In genomic region chr2:134647607-134648256, GRCh38 we compare ENCODE assay signal across 18 cellular contexts.
DNase-seq lines count a peak whose midpoint lies in the region; ATAC-seq lines count a peak whose summit lies in the region.
"Had no signal": no experiment of that assay in that cellular context is flagged by ENCODE, and none has a peak within 500 bp of the region (broad histone marks: within the 10 kb centered on the region; RNA-seq: fewer than 3 reads in every experiment).

No MANE protein-coding gene starts in this region.

- H2BK5ac ChIP-seq in mesenchymal stem cell (ENCODE audit: low read depth, low read length, poor library complexity, severe bottlenecking): no peak overlapping the region

- WGBS in mesenchymal stem cell: 82% methylated on average over 9 of the region's 10 CpGs

- peak; percentile 42 for DNase-seq in A172 (ENCODE audit: low spot score)
- peak; percentile 12 for DNase-seq in NCI-H2196 (lab: John Stamatoyannopoulos, UW; ENCODE audit: unreplicated experiment)
- DNase-seq in cerebellum (ENCODE audit: low spot score): peak; percentile 53
- no peak for DNase-seq in mesenchymal stem cell
- no peak for DNase-seq in NCI-H2227 treated with DMSO at 0.1 percent for 48 hours (lab: John Stamatoyannopoulos, UW)
- DNase-seq: CD8-positive, alpha-beta T cell; EL; KG1; NCI-H2029; NCI-H510A treated with DMSO at 0.1 percent for 48 hours; NCI-H82; PC-3; SIG-M5 had no signal

- no peak overlapping the region for H3K14ac ChIP-seq in mesenchymal stem cell (ENCODE audit: low read length in 2 of 2)

- H2BK12ac ChIP-seq in mesenchymal stem cell (ENCODE audit: low read length in 2 of 2): no peak overlapping the region

- no peak overlapping the region for H3K9ac ChIP-seq in mesenchymal stem cell (ENCODE audit: low read length)
- H3K9ac ChIP-seq: BLaER1 treated with 17β-estradiol and CSF1 and Interleukin-3, amounts not matched to agents 10 nM and 100 nM had no signal

- no peak overlapping the region for H3K18ac ChIP-seq in mesenchymal stem cell (ENCODE audit: low read depth in 1 of 2, low read length in 2 of 2)

- no peaks in the 10 kb centered on the region for H3K9me3 ChIP-seq in mesenchymal stem cell (ENCODE audit: control insufficient read depth, low read length)
- H3K9me3 ChIP-seq: BLaER1 treated with 17β-estradiol and CSF1 and Interleukin-3, amounts not matched to agents 10 nM and 100 nM had no signal

- no peak overlapping the region for H3K4me2 ChIP-seq in mesenchymal stem cell (ENCODE audit: low read length, poor library complexity, severe bottlenecking)
- H3K4me2 ChIP-seq: BLaER1 treated with 17β-estradiol and CSF1 and Interleukin-3, amounts not matched to agents 10 nM and 100 nM had no signal

- peaks cover 5% of the 10 kb centered on the region for H3K79me1 ChIP-seq in mesenchymal stem cell (replicated peaks; ENCODE audit: low read length, poor library complexity, severe bottlenecking)

- no peak overlapping the region for H4K8ac ChIP-seq in mesenchymal stem cell (ENCODE audit: low read length)

- peak overlapping the region; percentile 25 for H3K27ac ChIP-seq in mesenchymal stem cell (ENCODE audit: low read length, poor library complexity, severe bottlenecking)
- H3K27ac ChIP-seq: BLaER1 treated with 17β-estradiol and CSF1 and Interleukin-3, amounts not matched to agents 10 nM and 100 nM; RWPE1 had no signal

- H2AFZ ChIP-seq in mesenchymal stem cell (ENCODE audit: low read depth, low read length): no peak overlapping the region

- no peak for ATAC-seq in HG03097 (IDR thresholded peaks at IDR 0.05; ENCODE audit: low FRiP score, unreplicated experiment)
- ATAC-seq in GM21723 (IDR thresholded peaks at IDR 0.05; ENCODE audit: unreplicated experiment): no peak
- ATAC-seq: CD8-positive, alpha-beta T cell; PC-3; SK-N-SH treated with all-trans-retinoic acid at 6 μM for 48 hours had no signal

- no peak overlapping the region for H2BK15ac ChIP-seq in mesenchymal stem cell (ENCODE audit: low read depth, poor library complexity, severe bottlenecking)

- H2AK5ac ChIP-seq in mesenchymal stem cell (ENCODE audit: low read length, severe bottlenecking): no peak overlapping the region

- H3K27me3 ChIP-seq in mesenchymal stem cell (ENCODE audit: control insufficient read depth in 1 of 2, insufficient read depth in 1 of 2, low read length in 2 of 2): no peaks in the 10 kb centered on the region
- H3K27me3 ChIP-seq: BLaER1 treated with 17β-estradiol and CSF1 and Interleukin-3, amounts not matched to agents 10 nM and 100 nM had no signal

- H3K4me1 ChIP-seq in mesenchymal stem cell (ENCODE audit: control insufficient read depth, insufficient read depth, low read depth, low read length): peaks cover 6% of the 10 kb centered on the region
- H3K4me1 ChIP-seq: BLaER1 treated with 17β-estradiol and CSF1 and Interleukin-3, amounts not matched to agents 10 nM and 100 nM had no signal

- H3K4me3 ChIP-seq in mesenchymal stem cell (ENCODE audit: insufficient read depth in 1 of 2, low read depth in 1 of 2, low read length in 2 of 2): no peak overlapping the region
- H3K4me3 ChIP-seq: BLaER1 treated with 17β-estradiol and CSF1 and Interleukin-3, amounts not matched to agents 10 nM and 100 nM had no signal

- H3K4ac ChIP-seq in mesenchymal stem cell (ENCODE audit: low read depth in 1 of 2, low read length in 2 of 2): no peak overlapping the region

- no peak overlapping the region for H4K91ac ChIP-seq in mesenchymal stem cell (ENCODE audit: low read length)

- no peaks in the 10 kb centered on the region for H3K36me3 ChIP-seq in mesenchymal stem cell (ENCODE audit: control insufficient read depth in 1 of 2, insufficient read depth in 2 of 2, low read depth in 1 of 2, low read length in 2 of 2)
- H3K36me3 ChIP-seq: BLaER1 treated with 17β-estradiol and CSF1 and Interleukin-3, amounts not matched to agents 10 nM and 100 nM had no signal

- H2BK120ac ChIP-seq in mesenchymal stem cell (ENCODE audit: low read depth, low read length): no peak overlapping the region

- H3K23ac ChIP-seq in mesenchymal stem cell (ENCODE audit: low read length in 2 of 2): no peak overlapping the region

Comparison
In these comparisons a context has a peak if more than half of its experiments do, and no peak if none do; other contexts are left out.
1. DNase-seq: peak in A172 (single experiment), NCI-H2196 (single experiment) and cerebellum (single experiment); none in mesenchymal stem cell (single experiment) and NCI-H2227 treated with DMSO at 0.1 percent for 48 hours (single experiment).